Comparison of ENCODE assay signal across 9 cellular contexts in the genomic region with DNA sequence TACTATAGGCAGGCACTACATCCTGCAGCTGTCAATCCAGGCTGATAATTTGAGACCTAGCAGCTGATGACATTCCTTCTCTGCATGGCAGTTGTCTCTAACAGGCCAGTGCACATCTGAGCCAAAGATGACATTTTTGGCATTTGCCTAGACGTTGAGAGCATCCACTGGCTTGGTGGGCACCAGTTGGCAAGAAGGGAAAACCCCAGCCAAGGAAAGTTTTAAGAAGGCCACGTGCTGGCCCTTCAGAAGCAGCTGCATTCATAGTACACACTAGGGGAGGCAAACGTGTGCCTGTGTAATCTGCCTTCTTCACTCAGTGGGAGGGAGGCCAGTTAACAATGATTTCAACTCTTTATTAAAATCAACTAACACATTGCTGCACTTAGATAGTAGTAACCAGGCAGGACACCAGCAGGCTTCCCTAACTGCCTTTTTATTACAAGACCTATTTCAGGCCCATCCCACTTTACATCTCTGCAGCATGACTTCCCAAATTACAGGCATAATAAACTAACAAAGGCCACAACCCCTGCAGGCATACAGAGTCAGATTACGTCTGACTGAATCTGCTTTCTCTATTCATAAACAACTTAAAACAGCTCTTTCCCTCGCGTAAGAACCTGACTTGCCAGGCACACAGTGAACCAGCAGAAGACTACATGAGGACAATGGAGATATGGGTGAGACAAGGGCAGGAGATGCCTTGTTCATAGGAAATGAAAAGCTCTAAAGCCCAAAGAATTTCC.
DNase-seq lines count a peak whose midpoint lies in the region; ATAC-seq, FAIRE-seq and TF ChIP-seq lines count a peak whose summit lies in the region.
"Had no signal": no experiment of that assay in that cellular context is flagged by ENCODE, and none has a peak within 500 bp of the region (broad histone marks: within the 10 kb centered on the region; RNA-seq: fewer than 3 reads in every experiment).

No MANE protein-coding gene starts in this region.

- DNase-seq in HTR-8/SVneo (ENCODE audit: insufficient read length, low spot score) (peak; percentile 9), RWPE1 (ENCODE audit: low spot score) (peak; percentile 16), Right ventricle myocardium superior (no peak), sigmoid colon (peak; percentile 78), GM19240 (ENCODE audit: insufficient read length, low spot score) (no peak), AML-193 (lab: John Stamatoyannopoulos, UW) (no peak), T-helper 2 cell (no peak)
- DNase-seq in stimulated activated naive CD4-positive, alpha-beta T cell treated with Interleukin-2 at 50 U/mL for 16 hours (lab: John Stamatoyannopoulos, UW): no peak
- DNase-seq: amygdala had no signal

- POLR2A ChIA-PET in RWPE1 (lab: Yijun Ruan, JAX; ENCODE audit: low non-redundant PET): no interaction called here

- no peak overlapping the region for H3K27ac ChIP-seq in RWPE1
- peak overlapping the region; percentile 61 to 89 (median 80) for H3K27ac ChIP-seq in sigmoid colon

- H3K4me1 ChIP-seq in sigmoid colon: peaks cover 0 to 85% (median 67%) of the 10 kb centered on the region in 4 donors

- H3K9me3 ChIP-seq in sigmoid colon: no peaks in the 10 kb centered on the region

- H3K36me3 ChIP-seq in sigmoid colon: no peaks in the 10 kb centered on the region

- no peaks in the 10 kb centered on the region for H3K27me3 ChIP-seq in sigmoid colon

- CTCF ChIA-PET in RWPE1 (lab: Yijun Ruan, JAX): no interaction called here

- peak; percentile 16 for FAIRE-seq in HTR-8/SVneo (lab: Jason Lieb, UNC)

- intact Hi-C loops in Right ventricle myocardium superior (cut with DNase I): no loop called here
- intact Hi-C loops in sigmoid colon (cut with DNase I): loop anchor here (5.0 kb wide), 1 partner anchor 40 kb away; no protein-coding TSS in a partner anchor

- peak; percentile 65 for ATAC-seq in Right ventricle myocardium superior (ENCODE audit: poor library complexity)

- TF ChIP-seq EP300 in sigmoid colon (IDR thresholded peaks at IDR 0.05): peak; percentile 93 to 100 (median 99)

- TF ChIP-seq CTCF in RWPE1 (conservative IDR thresholded peaks at IDR 0.05; ENCODE audit: low read depth) (no peak), sigmoid colon (IDR thresholded peaks at IDR 0.05) (no peak)

- 12 to 45% methylated on average over 6 of the region's 6 CpGs for WGBS in sigmoid colon, 2 donors

- TF ChIP-seq POLR2A in sigmoid colon (IDR thresholded peaks at IDR 0.05): no peak

- H3K4me3 ChIP-seq in sigmoid colon: no peak overlapping the region

Comparison
In these comparisons a context has a peak if more than half of its experiments do, and no peak if none do; other contexts are left out.
1. DNase-seq: peak in HTR-8/SVneo (single experiment), RWPE1 (single experiment) and sigmoid colon (single experiment); none in Right ventricle myocardium superior (single experiment), GM19240 (single experiment), AML-193 (0 of 2), T-helper 2 cell (0 of 5) and stimulated activated naive CD4-positive, alpha-beta T cell treated with Interleukin-2 at 50 U/mL for 16 hours (single experiment).